Comparison of ENCODE assay signal across 29 cellular contexts in genomic region chr5:73612799-73613198, GRCh38. TPM values are rescaled to one million over a fixed set of nuclear protein-coding genes. Genes with fewer than 3 reads are reported as not detected.
"Had no signal": no experiment of that assay in that cellular context is flagged by ENCODE, and none has a peak within 500 bp of the region (broad histone marks: within the 10 kb centered on the region; RNA-seq: fewer than 3 reads in every experiment).

No MANE protein-coding gene starts in this region.

- H3K27me3 ChIP-seq: brain microvascular endothelial cell, MG63, SJCRH30 had no signal

- H3K27ac ChIP-seq: brain microvascular endothelial cell, cardiac muscle cell, SJCRH30, VCaP had no signal

- H3K9me3 ChIP-seq: MG63, SJCRH30, SK-N-SH had no signal

- ATAC-seq: activated CD4-positive, alpha-beta T cell treated with anti-CD3 and anti-CD28 coated beads for 36 hours; activated T-helper 17 cell treated with anti-CD3 and anti-CD28 coated beads, Interleukin-2, amount 50 U/mL, for 72 hours had no signal

- DNase-seq: activated CD4-positive, alpha-beta memory T cell treated with anti-CD3 and anti-CD28 coated beads, Interleukin-2, amount 10 ng/mL, durations not matched to agents 7 days and 5 days; activated CD4-positive, alpha-beta T cell treated with anti-CD3 and anti-CD28 coated beads for 36 hours; activated CD4-positive, alpha-beta T cell treated with anti-CD3 and anti-CD28 coated beads, Interleukin-2, amount 50 U/mL, for 1 hour; activated CD4-positive, CD25-positive, alpha-beta regulatory T cell; activated gamma-delta T cell; activated naive CD4-positive, alpha-beta T cell treated with anti-CD3 and anti-CD28 coated beads for 36 hours; activated T-cell treated with anti-CD3 and anti-CD28 coated beads for 4 hours; activated T-cell treated with anti-CD3 and anti-CD28 coated beads, Interleukin-2, amount 50 U/mL, for 48 hours; amygdala; brain microvascular endothelial cell; MG63; MV-4-11; NCI-H1092 treated with DMSO at 0.1 percent for 48 hours; NCI-H1417 treated with DMSO at 0.1 percent for 48 hours; NCI-H1694; NCI-H2029 treated with DMSO at 0.1 percent for 48 hours; NCI-H345; NCI-H510A; NCI-H526 treated with DMSO at 0.1 percent for 48 hours; Right ventricle myocardium superior; RPMI8226; SJCRH30; SK-N-SH; T-helper 1 cell had no signal

- H3K4me3 ChIP-seq: cardiac muscle cell, MG63, SJCRH30 had no signal

- H3K36me3 ChIP-seq: brain microvascular endothelial cell, cardiac muscle cell, MG63, SJCRH30 had no signal

RNA-seq across cellular contexts. Expression of gene ARHGEF28, which starts 13.2 kb away (rescaled TPM):
- total RNA-seq: activated CD4-positive, alpha-beta memory T cell treated with anti-CD3 and anti-CD28 coated beads, Interleukin-2, amount 10 ng/mL, durations not matched to agents 7 days and 5 days; activated CD8-positive, alpha-beta memory T cell treated with anti-CD3 and anti-CD28 coated beads for 36 hours; activated naive CD4-positive, alpha-beta T cell treated with anti-CD3 and anti-CD28 coated beads for 36 hours; T-helper 2 cell treated with Interferon-gamma antibody and Interleukin-4, amounts not matched to agents 100 ng/mL and 5 ng/mL, for 36 hours had no signal
